ENCODE assay signal across 8 cellular contexts in genomic region chr1:9593492-9594465, GRCh38. TPM values are rescaled to one million over a fixed set of nuclear protein-coding genes. Genes with fewer than 3 reads are reported as not detected.
DNase-seq lines count a peak whose midpoint lies in the region; ATAC-seq and TF ChIP-seq lines count a peak whose summit lies in the region.

No MANE protein-coding gene starts in this region.

- peaks cover 0 to 2% of the 10 kb centered on the region in 2 donors for H3K36me3 Mint-ChIP-seq in CD4-positive, alpha-beta memory T cell
- peaks cover 3% of the 10 kb centered on the region for H3K36me3 Mint-ChIP-seq in activated T-helper 17 cell treated with anti-CD3 and anti-CD28 coated beads, Interleukin-2, amount 50 U/mL, for 72 hours (ENCODE audit: low read depth)
- H3K36me3 Mint-ChIP-seq in glutamatergic neuron (ENCODE audit: unreplicated experiment) = no peaks in the 10 kb centered on the region

- no peak for TF ChIP-seq POLR2A in HCT116 (IDR thresholded peaks at IDR 0.05; ENCODE audit: borderline replicate concordance, extremely low read depth, insufficient read depth, insufficient read length)

- peak in 4 of 5 donors; percentile 10 to 29 (median 22) for DNase-seq in CD4-positive, alpha-beta memory T cell
- no peak for DNase-seq in HCT116 (ENCODE audit: low read depth, low spot score)
- DNase-seq in NCI-H524 treated with DMSO at 0.1 percent for 48 hours (lab: John Stamatoyannopoulos, UW) = peak; percentile 94
- DNase-seq in glutamatergic neuron = peak; percentile 86
- peak in 8 of 10 donors; percentile 37 to 89 (median 50) for DNase-seq in posterior cingulate gyrus
- DNase-seq in activated CD4-positive, CD25-positive, alpha-beta regulatory T cell (lab: John Stamatoyannopoulos, UW) = no peak

- no peak overlapping the region for H2AFZ ChIP-seq in HCT116 (ENCODE audit: low read depth, low read length, poor library complexity, severe bottlenecking)

- no peaks in the 10 kb centered on the region for H3K27me3 Mint-ChIP-seq in CD4-positive, alpha-beta memory T cell
- no peaks in the 10 kb centered on the region for H3K27me3 Mint-ChIP-seq in activated T-helper 17 cell treated with anti-CD3 and anti-CD28 coated beads, Interleukin-2, amount 50 U/mL, for 72 hours
- peaks cover 9% of the 10 kb centered on the region for H3K27me3 Mint-ChIP-seq in glutamatergic neuron (ENCODE audit: unreplicated experiment)

- no TSS peak for BruUV-seq in HCT116 (replicated peaks; lab: Mats Ljungman, UMichigan)

- H4K20me1 ChIP-seq in HCT116 (ENCODE audit: insufficient read depth) = peaks cover 23% of the 10 kb centered on the region; the same call in 1 of the 2 replicates

- no peak for ATAC-seq in HCT116
- peak; percentile 10 for ATAC-seq in activated T-helper 17 cell treated with anti-CD3 and anti-CD28 coated beads, Interleukin-2, amount 50 U/mL, for 72 hours (replicated peaks)
- ATAC-seq in GM21723 (IDR thresholded peaks at IDR 0.05; ENCODE audit: unreplicated experiment) = no peak

- no peak overlapping the region for H3K27ac ChIP-seq in CD4-positive, alpha-beta memory T cell (ENCODE audit: low read depth, low read length)
- H3K27ac ChIP-seq in HCT116 (ENCODE audit: low read depth, low read length) = peak overlapping the region; percentile 25; the same call in 1 of the 2 replicates

- H3K4me1 Mint-ChIP-seq in CD4-positive, alpha-beta memory T cell = peaks cover 12 to 40% (median 25%) of the 10 kb centered on the region in 4 donors
- peaks cover 14% of the 10 kb centered on the region for H3K4me1 Mint-ChIP-seq in activated T-helper 17 cell treated with anti-CD3 and anti-CD28 coated beads, Interleukin-2, amount 50 U/mL, for 72 hours
- H3K4me1 Mint-ChIP-seq in glutamatergic neuron (ENCODE audit: low read depth, unreplicated experiment) = peaks cover 30% of the 10 kb centered on the region

- intact Hi-C loops in CD4-positive, alpha-beta memory T cell (cut with micrococcal nuclease) = no loop called here
- intact Hi-C loops in HCT116 (cut with micrococcal nuclease) = no loop called here
- intact Hi-C loops in posterior cingulate gyrus (cut with DNase I) = no loop called here

- RAD21 ChIA-PET in HCT116 (lab: Charles Lee; ENCODE audit: low non-redundant PET in 1 of 2, low total read pairs in 2 of 2, uncharacterized antibody in 2 of 2, unreplicated experiment in 2 of 2) = no interaction called here

- peaks cover 3% of the 10 kb centered on the region for H3K36me3 ChIP-seq in CD4-positive, alpha-beta memory T cell (ENCODE audit: insufficient read depth, low read length)
- H3K36me3 ChIP-seq in HCT116 (ENCODE audit: control insufficient read depth in 1 of 2, insufficient read depth in 2 of 2, low read length in 2 of 2) = peaks cover 4 to 10% of the 10 kb centered on the region in 2 experiments; a peak in 2 of 4 replicates

- H3K4me3 ChIP-seq in CD4-positive, alpha-beta memory T cell (ENCODE audit: low read length in 2 of 2) = no peak overlapping the region
- no peak overlapping the region for H3K4me3 ChIP-seq in HCT116 (replicated peaks in 1 of 2; ENCODE audit: low read depth in 1 of 2, low read length in 2 of 2)

- H3K4me3 Mint-ChIP-seq in CD4-positive, alpha-beta memory T cell = no peak overlapping the region
- H3K4me3 Mint-ChIP-seq in activated T-helper 17 cell treated with anti-CD3 and anti-CD28 coated beads, Interleukin-2, amount 50 U/mL, for 72 hours = no peak overlapping the region
- H3K4me3 Mint-ChIP-seq in glutamatergic neuron (ENCODE audit: unreplicated experiment) = peak overlapping the region; percentile 25

- CTCF ChIA-PET in CD4-positive, alpha-beta memory T cell (lab: Charles Lee; ENCODE audit: partially characterized antibody) = no interaction called here
- CTCF ChIA-PET in HCT116 (lab: Charles Lee) = no interaction called here

- TF ChIP-seq CTCF in HCT116 (IDR thresholded peaks at IDR 0.05 in 2 of 3, conservative IDR thresholded peaks at IDR 0.05 in 1 of 3; ENCODE audit: borderline replicate concordance in 1 of 3, insufficient read depth in 1 of 3, low read depth in 2 of 3, low read length in 2 of 3) (no peak), glutamatergic neuron (IDR thresholded peaks at IDR 0.05; ENCODE audit: partially characterized antibody, unreplicated experiment) (no peak)

- peak overlapping the region in 4 of 7 donors; percentile 15 to 85 (median 44) for H3K27ac Mint-ChIP-seq in CD4-positive, alpha-beta memory T cell
- H3K27ac Mint-ChIP-seq in activated T-helper 17 cell treated with anti-CD3 and anti-CD28 coated beads, Interleukin-2, amount 50 U/mL, for 72 hours = peak overlapping the region; percentile 61
- H3K27ac Mint-ChIP-seq in glutamatergic neuron (ENCODE audit: unreplicated experiment) = peak overlapping the region; percentile 48

- H3K9me3 Mint-ChIP-seq in CD4-positive, alpha-beta memory T cell = no peaks in the 10 kb centered on the region
- no peaks in the 10 kb centered on the region for H3K9me3 Mint-ChIP-seq in activated T-helper 17 cell treated with anti-CD3 and anti-CD28 coated beads, Interleukin-2, amount 50 U/mL, for 72 hours
- peaks cover 9% of the 10 kb centered on the region for H3K9me3 Mint-ChIP-seq in glutamatergic neuron (ENCODE audit: unreplicated experiment)

- POLR2A ChIA-PET in CD4-positive, alpha-beta memory T cell (lab: Charles Lee; ENCODE audit: partially characterized antibody) = interaction anchor here (1.2 kb wide), 1 partner anchor 274 kb away, joined by 3 read pairs; no protein-coding TSS in a partner anchor
- POLR2A ChIA-PET in HCT116 (lab: Charles Lee) = no interaction called here

- H3K4me1 ChIP-seq in CD4-positive, alpha-beta memory T cell (ENCODE audit: insufficient read depth, low read length) = peaks cover 36% of the 10 kb centered on the region
- H3K4me1 ChIP-seq in HCT116 (ENCODE audit: control insufficient read depth in 1 of 2, insufficient read depth in 2 of 2, low read length in 2 of 2) = peaks cover 10 to 25% of the 10 kb centered on the region in 2 experiments; a peak in 3 of 4 replicates

- H3K9ac ChIP-seq in HCT116 (ENCODE audit: low read length) = no peak overlapping the region

- H3K27me3 ChIP-seq in CD4-positive, alpha-beta memory T cell (ENCODE audit: insufficient read depth, low read length) = no peaks in the 10 kb centered on the region
- no peaks in the 10 kb centered on the region for H3K27me3 ChIP-seq in HCT116 (ENCODE audit: insufficient read depth, low read length)

- H3K9me2 ChIP-seq in HCT116 (ENCODE audit: insufficient read depth) = no peaks in the 10 kb centered on the region

- H3K79me2 ChIP-seq in HCT116 (ENCODE audit: insufficient read depth, low read length) = peaks cover 80% of the 10 kb centered on the region

- no peak for TF ChIP-seq RAD21 in HCT116 (IDR thresholded peaks at IDR 0.05; ENCODE audit: low read depth)

- H3K9me3 ChIP-seq in CD4-positive, alpha-beta memory T cell (ENCODE audit: control insufficient read depth in 1 of 2, low read length in 2 of 2) = no peaks in the 10 kb centered on the region
- no peaks in the 10 kb centered on the region for H3K9me3 ChIP-seq in HCT116 (ENCODE audit: control insufficient read depth in 1 of 2, insufficient read depth in 1 of 2, low read depth in 1 of 2, low read length in 2 of 2)

- 0 out of 2 replicates have a peak overlapping the region, but pooled peaks have one; percentile 5 for H3K4me2 ChIP-seq in HCT116 (ENCODE audit: low read length)

TF ChIP-seq in HCT116, 20 proteins besides CTCF, POLR2A, EP300 and RAD21 (continues in another document):
- TF ChIP-seq EGR1 (IDR thresholded peaks at IDR 0.05; ENCODE audit: low read depth) (no peak), TCF7L2 (IDR thresholded peaks at IDR 0.05; ENCODE audit: borderline replicate concordance, extremely low read depth, insufficient read depth, insufficient read length) (no peak), JUND (IDR thresholded peaks at IDR 0.05) (no peak), EZH2 (IDR thresholded peaks at IDR 0.05) (no peak), SRF (IDR thresholded peaks at IDR 0.05; ENCODE audit: low read depth) (no peak), POLR2AphosphoS5 (IDR thresholded peaks at IDR 0.05; ENCODE audit: low read depth, low read length) (no peak), ZFX (IDR thresholded peaks at IDR 0.05) (no peak), ZBTB33 (IDR thresholded peaks at IDR 0.05; ENCODE audit: extremely low read depth, insufficient replicate concordance, low read length) (no peak), CEBPB (IDR thresholded peaks at IDR 0.05; ENCODE audit: low read depth) (no peak)

RNA-seq across cellular contexts. Expression of gene TMEM201, which starts 5.1 kb away (rescaled TPM):
- 10 to 100 TPM; 11.2 to 12.9 TPM for total RNA-seq in CD4-positive, alpha-beta memory T cell
- polyA plus RNA-seq in CD4-positive, alpha-beta memory T cell = 1 to 10 TPM in 1 of 2 donors, under 1 TPM in 1; 0.41 to 3.5 TPM
- total RNA-seq in HCT116 (2021; ENCODE audit: unreplicated experiment) (27.6 TPM), glutamatergic neuron (ENCODE audit: unreplicated experiment) (35.1 TPM)
- polyA plus RNA-seq in HCT116 (2012) = 9.0 and 9.7 TPM in 2 replicates
- 10 to 100 TPM; 12.0 to 25.5 TPM for total RNA-seq in activated T-helper 17 cell treated with anti-CD3 and anti-CD28 coated beads, Interleukin-2, amount 50 U/mL, for 72 hours

RNA-seq across cellular contexts. Expression of gene SLC25A33, which starts 54.5 kb away (rescaled TPM):
- total RNA-seq in CD4-positive, alpha-beta memory T cell = 1 to 10 TPM; 2.5 to 3.1 TPM
- 1 to 10 TPM; 4.2 to 5.4 TPM for polyA plus RNA-seq in CD4-positive, alpha-beta memory T cell
- 9.8 TPM for total RNA-seq in HCT116 (2021; ENCODE audit: unreplicated experiment)
- 5.0 and 5.1 TPM in 2 replicates for polyA plus RNA-seq in HCT116 (2012)
- total RNA-seq in activated T-helper 17 cell treated with anti-CD3 and anti-CD28 coated beads, Interleukin-2, amount 50 U/mL, for 72 hours = 1 to 10 TPM; 3.6 to 7.6 TPM
- total RNA-seq in glutamatergic neuron (ENCODE audit: unreplicated experiment) = 4.6 TPM

RNA-seq across cellular contexts. Expression of gene PIK3CD, which starts 57.8 kb away (rescaled TPM):
- total RNA-seq in CD4-positive, alpha-beta memory T cell = 100 to 1,000 TPM; 220 to 236 TPM
- polyA plus RNA-seq in CD4-positive, alpha-beta memory T cell = 100 to 1,000 TPM in 1 of 2 donors, 10 to 100 TPM in 1; 57.1 to 110 TPM
- 9.2 TPM for total RNA-seq in HCT116 (2021; ENCODE audit: unreplicated experiment)
- polyA plus RNA-seq in HCT116 (2012) = 5.5 and 6.1 TPM in 2 replicates
- total RNA-seq in activated T-helper 17 cell treated with anti-CD3 and anti-CD28 coated beads, Interleukin-2, amount 50 U/mL, for 72 hours = 100 to 1,000 TPM; 114 to 120 TPM
- 39.4 TPM for total RNA-seq in glutamatergic neuron (ENCODE audit: unreplicated experiment)

Comparison
In these comparisons a context has a peak if more than half of its experiments do, and no peak if none do; other contexts are left out.
1. DNase-seq: peak in CD4-positive, alpha-beta memory T cell (4 of 5), NCI-H524 treated with DMSO at 0.1 percent for 48 hours (single experiment), glutamatergic neuron (single experiment) and posterior cingulate gyrus (8 of 10); none in HCT116 (single experiment) and activated CD4-positive, CD25-positive, alpha-beta regulatory T cell (0 of 4).
2. Peak in every context shown above with its lines, with median percentiles within 50 percentile points of each other: H3K27ac Mint-ChIP-seq.